In the genomic region with DNA sequence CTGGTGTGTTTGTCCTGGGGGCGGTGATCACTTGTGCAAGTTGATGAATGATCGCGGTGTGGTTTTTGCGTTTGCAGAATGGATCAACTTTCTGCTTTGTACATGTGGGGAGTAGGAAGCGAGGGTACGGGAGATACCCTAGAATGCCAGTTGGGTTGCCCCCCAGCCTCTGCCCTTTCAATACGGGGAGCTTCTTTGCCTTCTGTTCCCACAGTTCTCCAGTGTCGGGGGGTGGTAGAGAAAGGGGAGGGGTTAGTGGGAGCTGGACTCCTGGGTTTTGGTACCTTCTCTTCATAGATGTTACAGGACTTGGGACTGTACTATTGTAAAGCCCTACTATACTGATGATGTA, we compare ENCODE assay signal across 8 cellular contexts. TPM values are rescaled to one million over a fixed set of nuclear protein-coding genes. Genes with fewer than 3 reads are reported as not detected.
A peak's percentile ranks its signal among the peaks of the same experiment; 100 is the strongest.
DNase-seq lines count a peak whose midpoint lies in the region; ATAC-seq and TF ChIP-seq lines count a peak whose summit lies in the region.

No MANE protein-coding gene starts in this region.

- H4K20me1 ChIP-seq in DND-41 (ENCODE audit: insufficient read depth, low read length), result peaks cover 3% of the 10 kb centered on the region; the same call in 1 of the 2 replicates

- no peaks in the 10 kb centered on the region for H3K27me3 ChIP-seq in DND-41 (ENCODE audit: insufficient read depth, low read length, poor library complexity)
- H3K27me3 ChIP-seq in Peyer's patch, result no peaks in the 10 kb centered on the region
- no peaks in the 10 kb centered on the region for H3K27me3 ChIP-seq in ovary

- TF ChIP-seq CTCF in DND-41 (IDR thresholded peaks at IDR 0.05; ENCODE audit: borderline replicate concordance, extremely low read depth, low read length, poor library complexity, severe bottlenecking) (no peak), Peyer's patch (IDR thresholded peaks at IDR 0.05) (no peak), epithelial cell of proximal tubule (conservative IDR thresholded peaks at IDR 0.05; ENCODE audit: low read depth, low read length) (no peak), ovary (IDR thresholded peaks at IDR 0.05) (no peak)

- WGBS in ovary, 3 donors, result 2 to 7% (median 6%) methylated on average over 8 of the region's 8 CpGs

- H3K36me3 ChIP-seq in DND-41 (ENCODE audit: insufficient read depth, low read length) (peaks cover 22% of the 10 kb centered on the region; the same call in 1 of the 2 replicates), Peyer's patch (no peaks in the 10 kb centered on the region), ovary (no peaks in the 10 kb centered on the region)

- peak overlapping the region; percentile 83 for H3K4me2 ChIP-seq in DND-41 (ENCODE audit: insufficient read depth, low read length)

- H3K4me3 ChIP-seq in DND-41 (ENCODE audit: low read depth in 1 of 2, low read length in 2 of 2) (peak overlapping the region; percentile 60 to 69; a peak in 3 of 4 replicates), Peyer's patch (peak overlapping the region; percentile 81 to 95 (median 92)), epithelial cell of proximal tubule (ENCODE audit: low read depth, low read length) (peak overlapping the region; percentile 91), ovary (peak overlapping the region; percentile 61)

- H3K9me3 ChIP-seq in DND-41 (ENCODE audit: insufficient read depth, low read length, severe bottlenecking) (no peaks in the 10 kb centered on the region), Peyer's patch (no peaks in the 10 kb centered on the region), ovary (no peaks in the 10 kb centered on the region)

- H3K9ac ChIP-seq in DND-41 (ENCODE audit: low read depth, low read length), result peak overlapping the region; percentile 71

- DNase-seq in DND-41 (no peak), Peyer's patch (no peak), epithelial cell of proximal tubule (ENCODE audit: low read depth) (no peak), ovary (peak in 1 of 5 donors; percentile 13), NCI-H1105 (lab: John Stamatoyannopoulos, UW) (no peak), ecto neural progenitor cell (ENCODE audit: low spot score) (no peak), retina (no peak)

- H3K27ac ChIP-seq in DND-41 (ENCODE audit: low read length) (no peak overlapping the region), Peyer's patch (no peak overlapping the region), ovary (no peak overlapping the region)

- intact Hi-C loops in ovary (cut with DNase I), result loop anchor here in 3 of 4 donors (10.0 kb wide), 4 partner anchors 91 to 281 kb away; no protein-coding TSS in a partner anchor

- TF ChIP-seq EP300 in ovary (IDR thresholded peaks at IDR 0.05), result no peak

- no peak overlapping the region for H2AFZ ChIP-seq in DND-41 (ENCODE audit: low read depth, low read length)

- H3K79me2 ChIP-seq in DND-41 (ENCODE audit: insufficient read depth, low read length), result peaks cover 56% of the 10 kb centered on the region

- TF ChIP-seq POLR2A in Peyer's patch (IDR thresholded peaks at IDR 0.05) (no peak), ovary (IDR thresholded peaks at IDR 0.05) (no peak)

- H3K4me1 ChIP-seq in DND-41 (ENCODE audit: insufficient read depth, low read length) (peaks cover 27% of the 10 kb centered on the region), Peyer's patch (peaks cover 0 to 12% (median 3%) of the 10 kb centered on the region in 4 donors), ovary (ENCODE audit: insufficient read depth) (peaks cover 4% of the 10 kb centered on the region)

- ATAC-seq in DND-41 (ENCODE audit: insufficient read depth, low read depth) (no peak), HG03159 (IDR thresholded peaks at IDR 0.05; ENCODE audit: unreplicated experiment) (no peak)

RNA-seq across cellular contexts. Expression of a gene that starts 3.2 kb away (rescaled TPM):
- total RNA-seq in Peyer's patch, result 10 to 100 TPM; 33.0 to 46.3 (median 36.7) TPM
- total RNA-seq in epithelial cell of proximal tubule, result 27.9 and 35.7 TPM in 2 replicates
- total RNA-seq in ovary, result 100 to 1,000 TPM in 2 of 7 donors, 10 to 100 TPM in 5; 61.8 to 114 (median 95.9) TPM
- 10 to 100 TPM; 15.8 to 41.0 TPM for polyA plus RNA-seq in ovary
